Comparison of ENCODE assay signal across 9 cellular contexts in genomic region chr4:54226399-54227260, GRCh38. TPM values are rescaled to one million over a fixed set of nuclear protein-coding genes. Genes with fewer than 3 reads are reported as not detected.
A peak's percentile ranks its signal among the peaks of the same experiment; 100 is the strongest.
DNase-seq lines count a peak whose midpoint lies in the region; ATAC-seq, FAIRE-seq and TF ChIP-seq lines count a peak whose summit lies in the region.
"Had no signal": no experiment of that assay in that cellular context is flagged by ENCODE, and none has a peak within 500 bp of the region (broad histone marks: within the 10 kb centered on the region; RNA-seq: fewer than 3 reads in every experiment).

No MANE protein-coding gene starts in this region.

- H3K9me3 Mint-ChIP-seq in stimulated activated naive CD8-positive, alpha-beta T cell treated with anti-CD3 and anti-CD28 coated beads, Interleukin-15, amount 100 ng/mL, for 72 hours = no peaks in the 10 kb centered on the region

- peak overlapping the region; percentile 81 to 87 for H3K4me3 Mint-ChIP-seq in stimulated activated naive CD8-positive, alpha-beta T cell treated with anti-CD3 and anti-CD28 coated beads, Interleukin-15, amount 100 ng/mL, for 72 hours

- TF ChIP-seq CTCF in body of pancreas (IDR thresholded peaks at IDR 0.05) = no peak
- TF ChIP-seq CTCF in kidney (IDR thresholded peaks at IDR 0.05; ENCODE audit: borderline replicate concordance, extremely low read depth, insufficient read depth) = no peak

- H3K27ac Mint-ChIP-seq in stimulated activated naive CD8-positive, alpha-beta T cell treated with anti-CD3 and anti-CD28 coated beads, Interleukin-15, amount 100 ng/mL, for 72 hours = peak overlapping the region in 1 of 2 donors; percentile 51

- peak; percentile 18 for DNase-seq in DMS 273 (lab: John Stamatoyannopoulos, UW; ENCODE audit: unreplicated experiment)
- DNase-seq in DMS 273 treated with DMSO at 0.1 percent for 48 hours (lab: John Stamatoyannopoulos, UW) = no peak
- peak; percentile 30 to 51 (median 34) for DNase-seq in body of pancreas
- DNase-seq in kidney = peak; percentile 92
- DNase-seq in stimulated activated naive CD8-positive, alpha-beta T cell treated with anti-CD3 and anti-CD28 coated beads, Interleukin-15, amount 100 ng/mL, for 72 hours = no peak
- DNase-seq in small intestine = no peak

- ATAC-seq in body of pancreas = peak; percentile 25
- no peak for ATAC-seq in stimulated activated naive CD8-positive, alpha-beta T cell treated with anti-CD3 and anti-CD28 coated beads, Interleukin-15, amount 100 ng/mL, for 72 hours
- no peak for ATAC-seq in GM21825 (IDR thresholded peaks at IDR 0.05; ENCODE audit: unreplicated experiment)
- ATAC-seq in HG03565 (IDR thresholded peaks at IDR 0.05; ENCODE audit: unreplicated experiment) = no peak

- H3K27ac ChIP-seq in body of pancreas = no peak overlapping the region
- peak overlapping the region in 1 of 2 donors; percentile 22 for H3K27ac ChIP-seq in kidney (ENCODE audit: low read depth in 2 of 2, low read length in 2 of 2)
- peak overlapping the region in 1 of 2 donors; percentile 55 for H3K27ac ChIP-seq in small intestine (ENCODE audit: low read depth in 1 of 2, low read length in 1 of 2)
- H3K27ac ChIP-seq: 22Rv1 had no signal

- WGBS in body of pancreas, 2 donors = 7 to 11% methylated on average over 35 to 46 of the region's 47 CpGs
- WGBS in small intestine, 3 donors = 3 to 5% (median 4%) methylated on average over 47 of the region's 47 CpGs

- H3K9ac ChIP-seq in kidney (ENCODE audit: low read length in 2 of 2) = peak overlapping the region in 1 of 2 donors; percentile 15

- FAIRE-seq in kidney (lab: Jason Lieb, UNC) = no peak
- no peak for FAIRE-seq in small intestine (lab: Jason Lieb, UNC)

- H3K4me3 ChIP-seq in body of pancreas (peak overlapping the region in 1 of 2 donors; percentile 17), kidney (ENCODE audit: low read length in 2 of 2) (peak overlapping the region; percentile 50 to 66), small intestine (ENCODE audit: low read depth in 1 of 2, low read length in 2 of 2) (peak overlapping the region in 1 of 2 donors; percentile 34)

- H3K36me3 ChIP-seq in body of pancreas (replicated peaks in 1 of 2; ENCODE audit: insufficient read depth in 1 of 2, low read depth in 2 of 2) (no peaks in the 10 kb centered on the region), kidney (ENCODE audit: control insufficient read depth in 1 of 2, insufficient read depth in 2 of 2, low read length in 2 of 2) (no peaks in the 10 kb centered on the region), small intestine (ENCODE audit: control insufficient read depth in 2 of 2, insufficient read depth in 2 of 2, low read length in 2 of 2) (no peaks in the 10 kb centered on the region)

- peaks cover 94% of the 10 kb centered on the region for H3K27me3 Mint-ChIP-seq in stimulated activated naive CD8-positive, alpha-beta T cell treated with anti-CD3 and anti-CD28 coated beads, Interleukin-15, amount 100 ng/mL, for 72 hours

- H3K27me3 ChIP-seq in body of pancreas (peaks cover 5 to 70% of the 10 kb centered on the region in 2 donors), small intestine (ENCODE audit: control insufficient read depth in 2 of 2, insufficient read depth in 2 of 2, low read length in 2 of 2) (peaks cover 16 to 25% of the 10 kb centered on the region in 2 donors)

- intact Hi-C loops in body of pancreas (cut with DNase I) (loop anchor here (5.0 kb wide), 1 partner anchor 299 kb away; no protein-coding TSS in a partner anchor), kidney (cut with DNase I) (loop anchor here (10.0 kb wide), 1 partner anchor 312 kb away; no protein-coding TSS in a partner anchor)

- peaks cover 54% of the 10 kb centered on the region for H3K4me1 ChIP-seq in body of pancreas
- H3K4me1 ChIP-seq in kidney (ENCODE audit: control insufficient read depth in 1 of 2, insufficient read depth in 1 of 2, low read depth in 1 of 2, low read length in 2 of 2) = peaks cover 13 to 14% of the 10 kb centered on the region in 2 donors
- peaks cover 0 to 4% of the 10 kb centered on the region in 2 donors for H3K4me1 ChIP-seq in small intestine (ENCODE audit: control insufficient read depth in 2 of 2, insufficient read depth in 1 of 2, low read depth in 1 of 2, low read length in 1 of 2)

- TF ChIP-seq POLR2A in body of pancreas (IDR thresholded peaks at IDR 0.05) = peak in 2 of 3 donors; percentile 23 to 38

- no peaks in the 10 kb centered on the region for H3K9me3 ChIP-seq in body of pancreas
- H3K9me3 ChIP-seq in kidney (ENCODE audit: control insufficient read depth in 1 of 2, low read length in 2 of 2) = no peaks in the 10 kb centered on the region
- H3K9me3 ChIP-seq in small intestine (ENCODE audit: control insufficient read depth, low read depth) = no peaks in the 10 kb centered on the region

- peaks cover 63% of the 10 kb centered on the region for H3K4me1 Mint-ChIP-seq in stimulated activated naive CD8-positive, alpha-beta T cell treated with anti-CD3 and anti-CD28 coated beads, Interleukin-15, amount 100 ng/mL, for 72 hours

RNA-seq across cellular contexts. Expression of gene PDGFRA, which starts 2.5 kb away (rescaled TPM):
- total RNA-seq in body of pancreas (10 to 100 TPM; 54.4 to 56.0 TPM), kidney (71.0 TPM)
- polyA plus RNA-seq in kidney (ENCODE audit: insufficient read depth, low read depth, low replicate concordance) (12.3 TPM), small intestine (10 to 100 TPM in 1 of 3 donors, 1 to 10 TPM in 1, under 1 TPM in 1; 0.67 to 12.9 (median 2.4) TPM)

Comparison
In these comparisons a context has a peak if more than half of its experiments do, and no peak if none do; other contexts are left out.
1. DNase-seq: peak in DMS 273 (single experiment), body of pancreas (4 of 4) and kidney (single experiment); none in DMS 273 treated with DMSO at 0.1 percent for 48 hours (single experiment), stimulated activated naive CD8-positive, alpha-beta T cell treated with anti-CD3 and anti-CD28 coated beads, Interleukin-15, amount 100 ng/mL, for 72 hours (0 of 2) and small intestine (single experiment).